ENCODE assay signal across 2 cellular contexts in genomic region chr10:110835841-110836240, GRCh38.
TF ChIP-seq lines count a peak whose summit lies in the region.

No MANE protein-coding gene starts in this region.

TF ChIP-seq in H1, 55 proteins besides CTCF, POLR2A, EP300 and RAD21:
- TF ChIP-seq BCL11A (IDR thresholded peaks at IDR 0.05; ENCODE audit: low read depth in 2 of 2, low read length in 2 of 2) (no peak), ASH2L (IDR thresholded peaks at IDR 0.05; ENCODE audit: low read length) (no peak)
TF ChIP-seq in H1: peak in this region for 0.

TF ChIP-seq in HEK293T, 16 proteins besides CTCF, POLR2A, EP300 and RAD21:
- no peak for TF ChIP-seq FOXK2 (IDR thresholded peaks at IDR 0.05)
- TF ChIP-seq LEF1 (IDR thresholded peaks at IDR 0.05; ENCODE audit: borderline replicate concordance): no peak
- TF ChIP-seq FOXA1 (IDR thresholded peaks at IDR 0.05): no peak
- no peak for TF ChIP-seq ELF4 (IDR thresholded peaks at IDR 0.05)
- TF ChIP-seq SUZ12 (IDR thresholded peaks at IDR 0.05): no peak
- TF ChIP-seq ARNT (IDR thresholded peaks at IDR 0.05): no peak
- no peak for TF ChIP-seq ZNF384 (IDR thresholded peaks at IDR 0.05)
- TF ChIP-seq L3MBTL2 (conservative IDR thresholded peaks at IDR 0.05): no peak
- no peak for TF ChIP-seq HDGF (IDR thresholded peaks at IDR 0.05; ENCODE audit: borderline replicate concordance)
- no peak for TF ChIP-seq FOXM1 (IDR thresholded peaks at IDR 0.05; ENCODE audit: borderline replicate concordance)
- no peak for TF ChIP-seq BHLHE40 (IDR thresholded peaks at IDR 0.05; ENCODE audit: borderline replicate concordance)
- no peak for TF ChIP-seq PKNOX1 (IDR thresholded peaks at IDR 0.05)
- no peak for TF ChIP-seq TARDBP (IDR thresholded peaks at IDR 0.05)
- TF ChIP-seq NFRKB (IDR thresholded peaks at IDR 0.05): no peak
- TF ChIP-seq CTBP1 (IDR thresholded peaks at IDR 0.05; ENCODE audit: borderline replicate concordance): no peak
- TF ChIP-seq SP1 (IDR thresholded peaks at IDR 0.05): no peak
